9 cellular contexts compared by ENCODE assay signal in the genomic region with DNA sequence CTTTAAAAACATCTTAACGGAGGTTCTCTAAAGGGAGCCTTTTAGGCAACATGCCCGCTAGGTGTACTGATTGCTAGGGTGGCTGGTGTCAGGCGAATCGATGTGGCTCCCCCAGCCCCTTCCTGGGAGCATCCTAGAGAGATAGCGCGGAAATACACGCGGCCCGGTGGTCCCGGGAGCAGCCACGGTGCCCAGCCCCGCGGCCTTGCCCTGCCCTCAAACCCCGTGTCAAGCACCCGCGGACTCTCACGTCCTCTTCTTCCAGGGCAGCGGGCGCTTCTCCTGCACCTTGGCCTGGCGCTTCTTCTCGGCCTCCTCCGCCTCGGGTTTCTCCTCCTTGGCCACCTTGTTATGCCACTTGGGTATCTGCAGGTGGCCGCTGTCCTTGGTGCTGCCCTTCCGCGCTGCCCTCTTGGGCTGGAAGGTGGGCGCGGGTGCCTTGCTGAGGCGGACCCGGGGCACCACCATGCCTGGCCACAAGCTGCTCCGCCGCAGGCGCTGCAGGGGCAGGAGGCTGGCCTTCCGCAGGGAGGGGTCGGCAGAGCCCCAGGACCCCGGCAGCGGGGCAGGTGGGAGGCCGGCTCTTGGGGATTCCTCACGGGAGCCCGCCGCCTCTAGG. TPM values are rescaled to one million over a fixed set of nuclear protein-coding genes. Genes with fewer than 3 reads are reported as not detected.
"Had no signal": no experiment of that assay in that cellular context is flagged by ENCODE, and none has a peak within 500 bp of the region (broad histone marks: within the 10 kb centered on the region; RNA-seq: fewer than 3 reads in every experiment).

No MANE protein-coding gene starts in this region.

RNA-seq across cellular contexts. Expression of gene TRIM49C, which starts 20.8 kb away (rescaled TPM):
- total RNA-seq: activated CD4-positive, alpha-beta memory T cell treated with anti-CD3 and anti-CD28 coated beads, Interleukin-2, amount 10 ng/mL, durations not matched to agents 7 days and 5 days; activated CD8-positive, alpha-beta memory T cell treated with anti-CD3 and anti-CD28 coated beads, Interleukin-2, amount 10 ng/mL, durations not matched to agents 7 days and 5 days; aorta; IMR-90; MCF 10A; RPMI7951; SJCRH30; T-helper 1 cell treated with Interleukin-12 subunit alpha and Interleukin-12 subunit beta and Interleukin-4 antibody, amounts not matched to agents 30 ng/mL and 1 ng/mL, for 36 hours; T-helper 2 cell treated with Interferon-gamma antibody and Interleukin-4, amounts not matched to agents 100 ng/mL and 5 ng/mL, for 36 hours had no signal
- polyA plus RNA-seq: aorta, IMR-90 had no signal

RNA-seq across cellular contexts. Expression of gene UBTFL1, which starts 34.0 kb away (rescaled TPM):
- total RNA-seq: activated CD4-positive, alpha-beta memory T cell treated with anti-CD3 and anti-CD28 coated beads, Interleukin-2, amount 10 ng/mL, durations not matched to agents 7 days and 5 days; activated CD8-positive, alpha-beta memory T cell treated with anti-CD3 and anti-CD28 coated beads, Interleukin-2, amount 10 ng/mL, durations not matched to agents 7 days and 5 days; aorta; IMR-90; MCF 10A; RPMI7951; SJCRH30; T-helper 1 cell treated with Interleukin-12 subunit alpha and Interleukin-12 subunit beta and Interleukin-4 antibody, amounts not matched to agents 30 ng/mL and 1 ng/mL, for 36 hours; T-helper 2 cell treated with Interferon-gamma antibody and Interleukin-4, amounts not matched to agents 100 ng/mL and 5 ng/mL, for 36 hours had no signal
- polyA plus RNA-seq: aorta, IMR-90 had no signal
